ENCODE assay signal across 31 cellular contexts in genomic region chrX:16845686-16846085, GRCh38.
"Had no signal": no experiment of that assay in that cellular context is flagged by ENCODE, and none has a peak within 500 bp of the region (broad histone marks: within the 10 kb centered on the region; RNA-seq: fewer than 3 reads in every experiment).

No MANE protein-coding gene starts in this region.

- FAIRE-seq: endometrium had no signal

- H3K27ac ChIP-seq: body of pancreas, colonic mucosa, epithelial cell of prostate, esophagus squamous epithelium, gastroesophageal sphincter, WERI-Rb-1 had no signal

- H3K4me1 Mint-ChIP-seq: activated naive CD4-positive, alpha-beta T cell treated with anti-CD3 and anti-CD28 coated beads, Interleukin-2, amount 50 U/mL, for 24 hours had no signal

- H3K27me3 ChIP-seq: adrenal gland, body of pancreas, colonic mucosa, esophagus squamous epithelium, gastroesophageal sphincter had no signal

- DNase-seq: activated CD4-positive, alpha-beta T cell treated with anti-CD3 and anti-CD28 coated beads for 36 hours; activated CD4-positive, alpha-beta T cell treated with anti-CD3 and anti-CD28 coated beads, Interleukin-2, amount 10 ng/mL, durations not matched to agents 24 days and 14 days; activated CD4-positive, CD25-positive, alpha-beta regulatory T cell; activated CD4-positive, CD25-positive, alpha-beta regulatory T cell treated with anti-CD3 and anti-CD28 coated beads, Interleukin-2, amount 50 U/mL, for 72 hours; activated CD8-positive, alpha-beta memory T cell treated with anti-CD3 and anti-CD28 coated beads for 24 hours; activated CD8-positive, alpha-beta T cell treated with anti-CD3 and anti-CD28 coated beads for 36 hours; activated gamma-delta T cell; activated naive CD4-positive, alpha-beta T cell treated with Interleukin-2 at 50 U/mL for 16 hours; activated naive CD8-positive, alpha-beta T cell treated with anti-CD3 and anti-CD28 coated beads for 36 hours; activated naive CD8-positive, alpha-beta T cell treated with anti-CD3 and anti-CD28 coated beads, Interleukin-2, amount 50 U/mL, for 24 hours; activated T-cell treated with anti-CD3 and anti-CD28 coated beads, Interleukin-2, amount 50 U/mL, for 4 hours; adrenal gland; amygdala; aorta; body of pancreas; central memory CD4-positive, alpha-beta T cell; cerebellar nuclear complex; colonic mucosa; effector CD8-positive, alpha-beta T cell; esophagus squamous epithelium; foreskin melanocyte; hippocampal formation; T-cell; T1000; WERI-Rb-1 had no signal

- H3K9me3 Mint-ChIP-seq: activated CD4-positive, alpha-beta T cell treated with anti-CD3 and anti-CD28 coated beads, Interleukin-2, amount 10 ng/mL, durations not matched to agents 24 days and 14 days; activated CD8-positive, alpha-beta T cell treated with anti-CD3 and anti-CD28 coated beads for 36 hours; activated naive CD4-positive, alpha-beta T cell treated with anti-CD3 and anti-CD28 coated beads, Interleukin-2, amount 50 U/mL, for 24 hours; activated naive CD8-positive, alpha-beta T cell treated with anti-CD3 and anti-CD28 coated beads for 36 hours; activated naive CD8-positive, alpha-beta T cell treated with anti-CD3 and anti-CD28 coated beads, Interleukin-2, amount 50 U/mL, for 24 hours; activated T-cell treated with anti-CD3 and anti-CD28 coated beads, Interleukin-2, amount 50 U/mL, for 4 hours; T-cell; T-helper 1 cell treated with Interleukin-12 subunit alpha and Interleukin-12 subunit beta and Interleukin-4 antibody, amounts not matched to agents 30 μg/mL and 1 μg/mL, for 36 hours; T-helper 2 cell treated with Interferon-gamma antibody and Interleukin-4, amounts not matched to agents 5 μg/mL and 100 μg/mL, for 36 hours had no signal

- H3K4me1 ChIP-seq: colonic mucosa, esophagus squamous epithelium had no signal

- H3K27ac Mint-ChIP-seq: activated CD4-positive, alpha-beta T cell treated with anti-CD3 and anti-CD28 coated beads, Interleukin-2, amount 10 ng/mL, durations not matched to agents 24 days and 14 days; activated naive CD8-positive, alpha-beta T cell treated with anti-CD3 and anti-CD28 coated beads, Interleukin-2, amount 50 U/mL, for 24 hours; T-helper 1 cell treated with Interleukin-12 subunit alpha and Interleukin-12 subunit beta and Interleukin-4 antibody, amounts not matched to agents 30 μg/mL and 1 μg/mL, for 36 hours; T-helper 2 cell treated with Interferon-gamma antibody and Interleukin-4, amounts not matched to agents 5 μg/mL and 100 μg/mL, for 36 hours had no signal

- H3K4me3 ChIP-seq: adrenal gland, body of pancreas, colonic mucosa, esophagus squamous epithelium, gastroesophageal sphincter had no signal

- H3K9me3 ChIP-seq: adrenal gland, body of pancreas, colonic mucosa, esophagus squamous epithelium, gastroesophageal sphincter had no signal

- H3K4me3 Mint-ChIP-seq: activated CD4-positive, alpha-beta T cell treated with anti-CD3 and anti-CD28 coated beads for 36 hours; activated CD4-positive, alpha-beta T cell treated with anti-CD3 and anti-CD28 coated beads, Interleukin-2, amount 10 ng/mL, durations not matched to agents 24 days and 14 days; activated CD8-positive, alpha-beta T cell treated with anti-CD3 and anti-CD28 coated beads for 36 hours; activated naive CD4-positive, alpha-beta T cell treated with anti-CD3 and anti-CD28 coated beads, Interleukin-2, amount 50 U/mL, for 24 hours; activated naive CD8-positive, alpha-beta T cell treated with anti-CD3 and anti-CD28 coated beads for 36 hours; activated naive CD8-positive, alpha-beta T cell treated with anti-CD3 and anti-CD28 coated beads, Interleukin-2, amount 50 U/mL, for 24 hours; activated T-cell treated with anti-CD3 and anti-CD28 coated beads, Interleukin-2, amount 50 U/mL, for 4 hours; T-cell; T-helper 1 cell treated with Interleukin-12 subunit alpha and Interleukin-12 subunit beta and Interleukin-4 antibody, amounts not matched to agents 30 μg/mL and 1 μg/mL, for 36 hours; T-helper 2 cell treated with Interferon-gamma antibody and Interleukin-4, amounts not matched to agents 5 μg/mL and 100 μg/mL, for 36 hours had no signal

- H3K27me3 Mint-ChIP-seq: activated CD4-positive, alpha-beta T cell treated with anti-CD3 and anti-CD28 coated beads for 36 hours; activated CD4-positive, alpha-beta T cell treated with anti-CD3 and anti-CD28 coated beads, Interleukin-2, amount 10 ng/mL, durations not matched to agents 24 days and 14 days; activated CD8-positive, alpha-beta T cell treated with anti-CD3 and anti-CD28 coated beads for 36 hours; activated naive CD4-positive, alpha-beta T cell treated with anti-CD3 and anti-CD28 coated beads, Interleukin-2, amount 50 U/mL, for 24 hours; activated naive CD8-positive, alpha-beta T cell treated with anti-CD3 and anti-CD28 coated beads for 36 hours; activated naive CD8-positive, alpha-beta T cell treated with anti-CD3 and anti-CD28 coated beads, Interleukin-2, amount 50 U/mL, for 24 hours; T-cell had no signal

- ATAC-seq: activated CD4-positive, alpha-beta T cell treated with anti-CD3 and anti-CD28 coated beads for 36 hours; activated CD8-positive, alpha-beta T cell treated with anti-CD3 and anti-CD28 coated beads for 36 hours; activated naive CD8-positive, alpha-beta T cell treated with anti-CD3 and anti-CD28 coated beads, Interleukin-2, amount 50 U/mL, for 24 hours; activated T-cell treated with anti-CD3 and anti-CD28 coated beads, Interleukin-2, amount 50 U/mL, for 4 hours; body of pancreas; gastroesophageal sphincter; T-cell had no signal
